In genomic region chr20:44301285-44301684, GRCh38 we compare ENCODE assay signal across 30 cellular contexts. TPM values are rescaled to one million over a fixed set of nuclear protein-coding genes. Genes with fewer than 3 reads are reported as not detected.
"Had no signal": no experiment of that assay in that cellular context is flagged by ENCODE, and none has a peak within 500 bp of the region (broad histone marks: within the 10 kb centered on the region; RNA-seq: fewer than 3 reads in every experiment).

No MANE protein-coding gene starts in this region.

- H3K27me3 ChIP-seq: MG63 had no signal

- ATAC-seq: activated CD8-positive, alpha-beta memory T cell treated with anti-CD3 and anti-CD28 coated beads, Interleukin-2, amount 10 ng/mL, durations not matched to agents 7 days and 5 days; activated naive CD8-positive, alpha-beta T cell treated with anti-CD3 and anti-CD28 coated beads, Interleukin-2, amount 50 U/mL, for 24 hours; Panc1 had no signal

- H3K27ac Mint-ChIP-seq: activated B cell treated with CpG ODN at 0.5 μM for 24 hours; activated CD4-positive, alpha-beta memory T cell treated with anti-CD3 and anti-CD28 coated beads, Interleukin-2, amount 10 ng/mL, durations not matched to agents 7 days and 5 days; activated CD8-positive, alpha-beta memory T cell treated with anti-CD3 and anti-CD28 coated beads, Interleukin-2, amount 10 ng/mL, durations not matched to agents 7 days and 5 days; activated naive CD4-positive, alpha-beta T cell treated with anti-CD3 and anti-CD28 coated beads, Interleukin-2, amount 10 ng/mL, durations not matched to agents 7 days and 5 days; activated naive CD8-positive, alpha-beta T cell; activated naive CD8-positive, alpha-beta T cell treated with anti-CD3 and anti-CD28 coated beads, Interleukin-2, amount 50 U/mL, for 24 hours had no signal

- H3K4me3 ChIP-seq: MG63 had no signal

- H3K4me3 Mint-ChIP-seq: activated B cell treated with CpG ODN at 0.5 μM for 24 hours; activated CD4-positive, alpha-beta memory T cell treated with anti-CD3 and anti-CD28 coated beads, Interleukin-2, amount 10 ng/mL, durations not matched to agents 7 days and 5 days; activated CD8-positive, alpha-beta memory T cell treated with anti-CD3 and anti-CD28 coated beads, Interleukin-2, amount 10 ng/mL, durations not matched to agents 7 days and 5 days; activated naive CD4-positive, alpha-beta T cell treated with anti-CD3 and anti-CD28 coated beads, Interleukin-2, amount 10 ng/mL, durations not matched to agents 7 days and 5 days; activated naive CD8-positive, alpha-beta T cell; activated naive CD8-positive, alpha-beta T cell treated with anti-CD3 and anti-CD28 coated beads, Interleukin-2, amount 50 U/mL, for 24 hours had no signal

- H3K9me3 ChIP-seq: MG63 had no signal

- H3K9me3 Mint-ChIP-seq: activated B cell treated with CpG ODN at 0.5 μM for 24 hours; activated CD4-positive, alpha-beta memory T cell treated with anti-CD3 and anti-CD28 coated beads, Interleukin-2, amount 10 ng/mL, durations not matched to agents 7 days and 5 days; activated naive CD4-positive, alpha-beta T cell treated with anti-CD3 and anti-CD28 coated beads, Interleukin-2, amount 10 ng/mL, durations not matched to agents 7 days and 5 days; activated naive CD8-positive, alpha-beta T cell treated with anti-CD3 and anti-CD28 coated beads, Interleukin-2, amount 50 U/mL, for 24 hours had no signal

- DNase-seq: activated B cell treated with CpG ODN at 0.5 μM for 24 hours; activated CD4-positive, alpha-beta memory T cell treated with anti-CD3 and anti-CD28 coated beads, Interleukin-2, amount 10 ng/mL, durations not matched to agents 7 days and 5 days; activated CD4-positive, alpha-beta T cell treated with anti-CD3 and anti-CD28 coated beads for 4 hours; activated CD4-positive, CD25-positive, alpha-beta regulatory T cell treated with anti-CD3 and anti-CD28 coated beads, Interleukin-2, amount 50 U/mL, for 72 hours; activated CD8-positive, alpha-beta memory T cell treated with anti-CD3 and anti-CD28 coated beads for 24 hours; activated CD8-positive, alpha-beta memory T cell treated with anti-CD3 and anti-CD28 coated beads, Interleukin-2, amount 10 ng/mL, durations not matched to agents 7 days and 5 days; activated CD8-positive, alpha-beta memory T cell treated with anti-CD3 and anti-CD28 coated beads, Interleukin-2, amount 50 U/mL, for 48 hours; activated effector memory CD4-positive, alpha-beta T cell treated with Interleukin-2 at 50 U/mL for 16 hours; activated naive CD4-positive, alpha-beta T cell treated with anti-CD3 and anti-CD28 coated beads, Interleukin-2, amount 10 ng/mL, durations not matched to agents 7 days and 5 days; activated naive CD8-positive, alpha-beta T cell treated with anti-CD3 and anti-CD28 coated beads, Interleukin-2, amount 50 U/mL, for 24 hours; activated T-cell treated with anti-CD3 and anti-CD28 coated beads, Interleukin-2, amount 50 U/mL, for 48 hours; Kasumi-1; KG1; MG63; NCI-H1048; NCI-H1105 treated with DMSO at 0.1 percent for 48 hours; NCI-H1436; NCI-H1694; NCI-H1930; NCI-H345; NCI-H524 treated with DMSO at 0.1 percent for 48 hours; SW 1271; T-helper 1 cell; T-helper 2 cell; T-helper 9 cell had no signal

- H3K36me3 Mint-ChIP-seq: activated CD8-positive, alpha-beta memory T cell treated with anti-CD3 and anti-CD28 coated beads, Interleukin-2, amount 10 ng/mL, durations not matched to agents 7 days and 5 days; activated naive CD4-positive, alpha-beta T cell treated with anti-CD3 and anti-CD28 coated beads, Interleukin-2, amount 10 ng/mL, durations not matched to agents 7 days and 5 days had no signal

- H3K4me1 Mint-ChIP-seq: activated B cell treated with CpG ODN at 0.5 μM for 24 hours; activated CD4-positive, alpha-beta memory T cell treated with anti-CD3 and anti-CD28 coated beads, Interleukin-2, amount 10 ng/mL, durations not matched to agents 7 days and 5 days; activated CD8-positive, alpha-beta memory T cell treated with anti-CD3 and anti-CD28 coated beads, Interleukin-2, amount 10 ng/mL, durations not matched to agents 7 days and 5 days; activated naive CD4-positive, alpha-beta T cell treated with anti-CD3 and anti-CD28 coated beads, Interleukin-2, amount 10 ng/mL, durations not matched to agents 7 days and 5 days had no signal

RNA-seq across cellular contexts. Expression of gene R3HDML, which starts 35.6 kb away (rescaled TPM):
- total RNA-seq: activated B cell treated with CpG ODN at 0.5 μM for 24 hours; activated CD4-positive, alpha-beta memory T cell treated with anti-CD3 and anti-CD28 coated beads, Interleukin-2, amount 10 ng/mL, durations not matched to agents 7 days and 5 days; activated CD8-positive, alpha-beta memory T cell treated with anti-CD3 and anti-CD28 coated beads, Interleukin-2, amount 10 ng/mL, durations not matched to agents 7 days and 5 days; cardiac septum; NCI-H460; RPMI7951 had no signal

RNA-seq across cellular contexts. Expression of gene GDAP1L1, which starts 54.2 kb away (rescaled TPM):
- total RNA-seq: activated B cell treated with CpG ODN at 0.5 μM for 24 hours; activated CD4-positive, alpha-beta memory T cell treated with anti-CD3 and anti-CD28 coated beads, Interleukin-2, amount 10 ng/mL, durations not matched to agents 7 days and 5 days; activated CD8-positive, alpha-beta memory T cell treated with anti-CD3 and anti-CD28 coated beads, Interleukin-2, amount 10 ng/mL, durations not matched to agents 7 days and 5 days; NCI-H460; RPMI7951 had no signal

RNA-seq across cellular contexts. Expression of gene HNF4A, which starts 54.2 kb away (rescaled TPM):
- total RNA-seq: activated B cell treated with CpG ODN at 0.5 μM for 24 hours; activated CD4-positive, alpha-beta memory T cell treated with anti-CD3 and anti-CD28 coated beads, Interleukin-2, amount 10 ng/mL, durations not matched to agents 7 days and 5 days; activated CD8-positive, alpha-beta memory T cell treated with anti-CD3 and anti-CD28 coated beads, Interleukin-2, amount 10 ng/mL, durations not matched to agents 7 days and 5 days; cardiac septum; RPMI7951 had no signal
